Comparison of ENCODE assay signal across 7 cellular contexts in the genomic region with DNA sequence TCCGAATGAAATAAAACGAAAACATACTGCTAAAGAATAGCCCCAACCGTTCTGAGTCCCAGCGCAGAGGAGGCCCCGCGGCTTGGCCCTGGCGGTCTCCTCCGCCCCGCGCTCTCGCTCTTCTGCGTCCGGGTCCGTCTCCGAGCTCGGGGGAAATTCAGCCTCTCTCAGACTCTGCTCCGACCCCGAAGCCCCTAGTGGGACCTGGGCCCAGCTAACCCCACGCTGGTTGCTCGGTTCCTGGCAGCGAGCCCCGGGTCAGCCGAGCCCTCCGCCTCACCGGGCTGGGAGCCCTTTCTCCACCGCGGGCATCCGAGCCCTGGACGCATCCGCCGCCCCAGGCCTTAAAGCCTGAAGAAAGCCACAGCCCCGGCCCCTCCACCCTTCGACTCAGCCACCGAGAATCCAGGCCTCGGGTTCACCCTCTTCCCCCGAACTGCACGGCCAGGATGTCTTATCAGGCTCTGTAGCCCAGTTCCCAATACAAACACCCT. TPM values are rescaled to one million over a fixed set of nuclear protein-coding genes. Genes with fewer than 3 reads are reported as not detected.
DNase-seq lines count a peak whose midpoint lies in the region; ATAC-seq, FAIRE-seq and TF ChIP-seq lines count a peak whose summit lies in the region.

No MANE protein-coding gene starts in this region.

- peaks cover 28% of the 10 kb centered on the region for H3K4me1 Mint-ChIP-seq in activated naive CD8-positive, alpha-beta T cell treated with anti-CD3 and anti-CD28 coated beads for 36 hours
- H3K4me1 Mint-ChIP-seq in stimulated activated effector memory CD8-positive, alpha-beta T cell treated with anti-CD3 and anti-CD28 coated beads, Interleukin-12 subunit alpha, Interleukin-12 subunit beta, amount 100 ng/mL, for 72 hours, result peaks cover 39% of the 10 kb centered on the region

- FAIRE-seq in kidney (lab: Jason Lieb, UNC), result no peak

- no peaks in the 10 kb centered on the region for H3K9me3 ChIP-seq in HUES6 (ENCODE audit: control insufficient read depth, insufficient read depth, low read depth, low read length)
- H3K9me3 ChIP-seq in kidney (ENCODE audit: control insufficient read depth in 1 of 2, low read length in 2 of 2), result no peaks in the 10 kb centered on the region

- peak overlapping the region; percentile 56 for H3K4me3 Mint-ChIP-seq in activated naive CD8-positive, alpha-beta T cell treated with anti-CD3 and anti-CD28 coated beads for 36 hours
- peak overlapping the region; percentile 53 for H3K4me3 Mint-ChIP-seq in stimulated activated effector memory CD8-positive, alpha-beta T cell treated with anti-CD3 and anti-CD28 coated beads, Interleukin-12 subunit alpha, Interleukin-12 subunit beta, amount 100 ng/mL, for 72 hours

- no peak for TF ChIP-seq CTCF in kidney (IDR thresholded peaks at IDR 0.05; ENCODE audit: borderline replicate concordance, extremely low read depth, insufficient read depth)

- DNase-seq in activated naive CD8-positive, alpha-beta T cell treated with anti-CD3 and anti-CD28 coated beads for 36 hours, result no peak
- peak; percentile 74 for DNase-seq in kidney
- DNase-seq in stimulated activated effector memory CD8-positive, alpha-beta T cell treated with anti-CD3 and anti-CD28 coated beads, Interleukin-12 subunit alpha, Interleukin-12 subunit beta, amount 100 ng/mL, for 72 hours (ENCODE audit: low spot score in 2 of 2), result peak in 1 of 2 donors; percentile 60
- DNase-seq in ureter (ENCODE audit: low spot score), result no peak
- DNase-seq in NK-92 treated with Interleukin-12 subunit alpha and Interleukin-12 subunit beta, amount 100 ng/mL, for 24 hours (lab: John Stamatoyannopoulos, UW), result no peak

- H3K27me3 Mint-ChIP-seq in activated naive CD8-positive, alpha-beta T cell treated with anti-CD3 and anti-CD28 coated beads for 36 hours, result peaks cover 72% of the 10 kb centered on the region

- H3K27ac Mint-ChIP-seq in activated naive CD8-positive, alpha-beta T cell treated with anti-CD3 and anti-CD28 coated beads for 36 hours, result no peak overlapping the region
- no peak overlapping the region for H3K27ac Mint-ChIP-seq in stimulated activated effector memory CD8-positive, alpha-beta T cell treated with anti-CD3 and anti-CD28 coated beads, Interleukin-12 subunit alpha, Interleukin-12 subunit beta, amount 100 ng/mL, for 72 hours

- intact Hi-C loops in kidney (cut with DNase I), result loop anchor here (5.0 kb wide), 1 partner anchor 399 kb away; no protein-coding TSS in a partner anchor

- H3K9ac ChIP-seq in HUES6 (ENCODE audit: low read length) (no peak overlapping the region), kidney (ENCODE audit: low read length in 2 of 2) (peak overlapping the region; percentile 38 to 92)

- no peak for ATAC-seq in stimulated activated effector memory CD8-positive, alpha-beta T cell treated with anti-CD3 and anti-CD28 coated beads, Interleukin-12 subunit alpha, Interleukin-12 subunit beta, amount 100 ng/mL, for 72 hours
- no peak for ATAC-seq in HG02938 (IDR thresholded peaks at IDR 0.05; ENCODE audit: unreplicated experiment)

- H3K4me3 ChIP-seq in HUES6 (ENCODE audit: low read depth, low read length) (peak overlapping the region; percentile 43; the same call in 1 of the 2 replicates), kidney (ENCODE audit: low read length in 2 of 2) (peak overlapping the region; percentile 80 to 87)

- no peaks in the 10 kb centered on the region for H3K36me3 ChIP-seq in HUES6 (ENCODE audit: control insufficient read depth, insufficient read depth, low read length)
- peaks cover 4 to 12% of the 10 kb centered on the region in 2 donors for H3K36me3 ChIP-seq in kidney (ENCODE audit: control insufficient read depth in 1 of 2, insufficient read depth in 2 of 2, low read length in 2 of 2)

- H3K4me1 ChIP-seq in HUES6 (ENCODE audit: control insufficient read depth, insufficient read depth, low read length) (peaks cover 39% of the 10 kb centered on the region), kidney (ENCODE audit: control insufficient read depth in 1 of 2, insufficient read depth in 1 of 2, low read depth in 1 of 2, low read length in 2 of 2) (peaks cover 0 to 16% of the 10 kb centered on the region in 2 donors)

- H3K27ac ChIP-seq in HUES6 (ENCODE audit: low read depth, low read length) (no peak overlapping the region), kidney (ENCODE audit: low read depth in 2 of 2, low read length in 2 of 2) (peak overlapping the region; percentile 76 to 88)

- peaks cover 99% of the 10 kb centered on the region for H3K27me3 ChIP-seq in HUES6 (ENCODE audit: control insufficient read depth, insufficient read depth, low read length)

- no peaks in the 10 kb centered on the region for H3K36me3 Mint-ChIP-seq in activated naive CD8-positive, alpha-beta T cell treated with anti-CD3 and anti-CD28 coated beads for 36 hours
- H3K36me3 Mint-ChIP-seq in stimulated activated effector memory CD8-positive, alpha-beta T cell treated with anti-CD3 and anti-CD28 coated beads, Interleukin-12 subunit alpha, Interleukin-12 subunit beta, amount 100 ng/mL, for 72 hours, result no peaks in the 10 kb centered on the region

- H3K9me3 Mint-ChIP-seq in activated naive CD8-positive, alpha-beta T cell treated with anti-CD3 and anti-CD28 coated beads for 36 hours, result no peaks in the 10 kb centered on the region
- no peaks in the 10 kb centered on the region for H3K9me3 Mint-ChIP-seq in stimulated activated effector memory CD8-positive, alpha-beta T cell treated with anti-CD3 and anti-CD28 coated beads, Interleukin-12 subunit alpha, Interleukin-12 subunit beta, amount 100 ng/mL, for 72 hours

RNA-seq across cellular contexts. Expression of a gene that starts 1.2 kb away (rescaled TPM):
- not detected for total RNA-seq in activated naive CD8-positive, alpha-beta T cell treated with anti-CD3 and anti-CD28 coated beads for 36 hours
- total RNA-seq in kidney (66.4 TPM), ureter (266 TPM)
- polyA plus RNA-seq in kidney (ENCODE audit: insufficient read depth, low read depth, low replicate concordance), result 122 TPM

RNA-seq across cellular contexts. Expression of a gene that starts 51.4 kb away (rescaled TPM):
- not detected for total RNA-seq in activated naive CD8-positive, alpha-beta T cell treated with anti-CD3 and anti-CD28 coated beads for 36 hours
- total RNA-seq in kidney (not detected), ureter (not detected)
- not detected for polyA plus RNA-seq in kidney (ENCODE audit: insufficient read depth, low read depth, low replicate concordance)

Comparison
In these comparisons a context has a peak if more than half of its experiments do, and no peak if none do; other contexts are left out.
1. RNA of a gene that starts 1.2 kb away (total RNA-seq): 266 TPM in ureter (single experiment) and 66.4 TPM in kidney (single experiment); not detected in activated naive CD8-positive, alpha-beta T cell treated with anti-CD3 and anti-CD28 coated beads for 36 hours; every median in the first group is over 10 times any median in the second.